Comparison of ENCODE assay signal across 15 cellular contexts in the genomic region with DNA sequence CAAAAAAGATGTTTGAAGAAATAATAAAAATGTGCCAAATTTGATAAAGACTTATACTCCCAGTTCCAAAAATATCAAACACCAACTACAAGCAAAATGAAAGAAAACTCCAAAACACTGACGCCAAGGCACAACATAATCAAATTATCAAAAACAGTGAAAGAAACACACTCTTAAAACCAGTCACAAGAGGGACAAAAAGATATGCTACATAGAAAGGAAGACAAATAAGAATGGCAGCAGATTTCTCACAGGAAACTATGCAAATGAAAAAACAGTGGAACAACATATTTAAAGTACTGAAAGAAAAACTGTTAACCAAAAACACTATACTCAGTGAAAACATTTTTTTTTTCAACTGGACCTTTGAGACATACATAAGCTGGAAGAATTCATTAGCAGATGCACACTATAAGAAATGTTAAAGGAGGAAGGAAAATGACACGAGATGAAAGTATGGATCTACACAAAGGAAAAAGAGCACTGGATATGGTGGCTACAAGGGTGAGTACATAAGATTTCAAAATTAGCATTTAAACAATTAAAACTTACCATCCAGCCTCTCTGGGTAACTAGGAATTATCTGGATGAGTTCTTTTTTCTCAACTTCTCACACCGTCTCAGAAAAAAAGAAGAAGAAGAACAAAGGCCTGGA.
DNase-seq lines count a peak whose midpoint lies in the region; ATAC-seq, FAIRE-seq and TF ChIP-seq lines count a peak whose summit lies in the region.
"Had no signal": no experiment of that assay in that cellular context is flagged by ENCODE, and none has a peak within 500 bp of the region (broad histone marks: within the 10 kb centered on the region; RNA-seq: fewer than 3 reads in every experiment).

No MANE protein-coding gene starts in this region.

- peaks cover 12 to 14% of the 10 kb centered on the region in 2 donors for H3K9me3 Mint-ChIP-seq in activated T-cell treated with anti-CD3 and anti-CD28 coated beads, Interleukin-2, amount 50 U/mL, for 72 hours
- peaks cover 33% of the 10 kb centered on the region for H3K9me3 Mint-ChIP-seq in activated T-cell treated with anti-CD3 and anti-CD28 coated beads, Interleukin-2, amount 50 U/mL, for 24 hours
- H3K9me3 Mint-ChIP-seq in stimulated activated naive B cell treated with anti-CD40 and anti-IgM and Interleukin-4, amounts not matched to agents 10 μg/mL and 1 μg/mL and 100 μg/mL, for 72 hours: peaks cover 16 to 24% of the 10 kb centered on the region in 2 donors
- H3K9me3 Mint-ChIP-seq in H9: peaks cover 19 to 27% of the 10 kb centered on the region in 2 experiments

- H2AFZ ChIP-seq in GM12878 (ENCODE audit: control insufficient read depth, low read depth, low read length) (no peak overlapping the region), H9 (ENCODE audit: low read length) (no peak overlapping the region)

- H3K27ac ChIP-seq in GM12878 (ENCODE audit: control insufficient read depth, insufficient read depth): no peak overlapping the region
- H3K27ac ChIP-seq in H9 (ENCODE audit: insufficient read length, low read depth, low read length): no peak overlapping the region
- H3K27ac ChIP-seq: sigmoid colon, thoracic aorta had no signal

- TF ChIP-seq POLR2A in GM12878 (IDR thresholded peaks at IDR 0.05; ENCODE audit: low read depth, low read length): no peak

- H2BK120ac ChIP-seq in H9 (ENCODE audit: low read depth, low read length, poor library complexity, severe bottlenecking): no peak overlapping the region

- H3K4me1 ChIP-seq in GM12878 (ENCODE audit: control insufficient read depth, insufficient read depth, low read length) (no peaks in the 10 kb centered on the region), H9 (ENCODE audit: insufficient read depth, low read length) (no peaks in the 10 kb centered on the region)
- H3K4me1 ChIP-seq: sigmoid colon had no signal

- intact Hi-C loops in GM12878 (cut with micrococcal nuclease; ENCODE audit: unreplicated experiment): no loop called here

- in situ Hi-C loops in GM12878 (cut with MboI): no loop called here

- POLR2A ChIA-PET in GM12878 (lab: Charles Lee): no interaction called here

- H3K18ac ChIP-seq in H9 (ENCODE audit: insufficient read length, low read depth, low read length): no peak overlapping the region

- H4K91ac ChIP-seq in H9 (ENCODE audit: insufficient read length, low read depth, low read length): no peak overlapping the region

- no peaks in the 10 kb centered on the region for H3K79me2 ChIP-seq in GM12878 (ENCODE audit: control insufficient read depth, insufficient read depth, low read length)
- no peaks in the 10 kb centered on the region for H3K79me2 ChIP-seq in H9 (ENCODE audit: insufficient read depth, low read length)

- CTCF ChIA-PET in GM12878 (lab: Yijun Ruan, JAX): no interaction called here

- H3K27me3 Mint-ChIP-seq in activated T-cell treated with anti-CD3 and anti-CD28 coated beads, Interleukin-2, amount 50 U/mL, for 72 hours (ENCODE audit: low read depth): no peaks in the 10 kb centered on the region
- H3K27me3 Mint-ChIP-seq in activated T-cell treated with anti-CD3 and anti-CD28 coated beads, Interleukin-2, amount 50 U/mL, for 24 hours: no peaks in the 10 kb centered on the region
- no peaks in the 10 kb centered on the region for H3K27me3 Mint-ChIP-seq in stimulated activated naive B cell treated with anti-CD40 and anti-IgM and Interleukin-4, amounts not matched to agents 10 μg/mL and 1 μg/mL and 100 μg/mL, for 72 hours
- H3K27me3 Mint-ChIP-seq in H9 (ENCODE audit: low read depth): no peaks in the 10 kb centered on the region

- H2BK5ac ChIP-seq in H9 (ENCODE audit: insufficient read length, low read length): no peak overlapping the region

- no peaks in the 10 kb centered on the region for H3K79me1 ChIP-seq in H9 (ENCODE audit: insufficient read depth, low read depth, low read length, poor library complexity, severe bottlenecking)

- H3K4me1 Mint-ChIP-seq in activated T-cell treated with anti-CD3 and anti-CD28 coated beads, Interleukin-2, amount 50 U/mL, for 72 hours (ENCODE audit: low read depth): no peaks in the 10 kb centered on the region
- no peaks in the 10 kb centered on the region for H3K4me1 Mint-ChIP-seq in activated T-cell treated with anti-CD3 and anti-CD28 coated beads, Interleukin-2, amount 50 U/mL, for 24 hours (ENCODE audit: low read depth)
- no peaks in the 10 kb centered on the region for H3K4me1 Mint-ChIP-seq in stimulated activated naive B cell treated with anti-CD40 and anti-IgM and Interleukin-4, amounts not matched to agents 10 μg/mL and 1 μg/mL and 100 μg/mL, for 72 hours
- no peaks in the 10 kb centered on the region for H3K4me1 Mint-ChIP-seq in H9
- H3K4me1 Mint-ChIP-seq: natural killer cell had no signal

- no peak for ATAC-seq in activated T-cell treated with anti-CD3 and anti-CD28 coated beads, Interleukin-2, amount 50 U/mL, for 72 hours (replicated peaks in 1 of 2)
- ATAC-seq in GM12878 (no peak), GM21825 (IDR thresholded peaks at IDR 0.05; ENCODE audit: unreplicated experiment) (no peak)
- ATAC-seq in stimulated activated naive B cell treated with anti-CD40 and anti-IgM and Interleukin-4, amounts not matched to agents 10 μg/mL and 1 μg/mL and 100 μg/mL, for 72 hours (replicated peaks): no peak
- ATAC-seq: natural killer cell, Panc1 had no signal

- H3K9ac ChIP-seq in GM12878 (ENCODE audit: control insufficient read depth, insufficient read depth, low read length) (no peak overlapping the region), H9 (ENCODE audit: extremely low read depth, insufficient read length, low read length) (no peak overlapping the region)

- H3K36me3 ChIP-seq in GM12878 (ENCODE audit: control insufficient read depth in 2 of 2, insufficient read depth in 2 of 2, low read length in 1 of 2): no peaks in the 10 kb centered on the region
- H3K36me3 ChIP-seq: thoracic aorta had no signal

- H3K36me3 Mint-ChIP-seq in activated T-cell treated with anti-CD3 and anti-CD28 coated beads, Interleukin-2, amount 50 U/mL, for 72 hours (ENCODE audit: insufficient read depth in 2 of 2): peaks cover 21 to 34% of the 10 kb centered on the region in 2 donors
- peaks cover 69% of the 10 kb centered on the region for H3K36me3 Mint-ChIP-seq in activated T-cell treated with anti-CD3 and anti-CD28 coated beads, Interleukin-2, amount 50 U/mL, for 24 hours (ENCODE audit: low read depth)
- H3K36me3 Mint-ChIP-seq in stimulated activated naive B cell treated with anti-CD40 and anti-IgM and Interleukin-4, amounts not matched to agents 10 μg/mL and 1 μg/mL and 100 μg/mL, for 72 hours: peaks cover 30 to 39% of the 10 kb centered on the region in 2 donors
- H3K36me3 Mint-ChIP-seq in H9 (ENCODE audit: insufficient read depth in 1 of 3, low read depth in 3 of 3): peaks cover 29 to 36% (median 30%) of the 10 kb centered on the region in 3 experiments

- RAD21 ChIA-PET in GM12878 (lab: Charles Lee; ENCODE audit: unreplicated experiment): no interaction called here

- H2AK5ac ChIP-seq in H9 (ENCODE audit: insufficient read length, low read length): no peak overlapping the region

- DNase-seq in activated T-cell treated with anti-CD3 and anti-CD28 coated beads, Interleukin-2, amount 50 U/mL, for 72 hours: no peak
- DNase-seq in activated T-cell treated with anti-CD3 and anti-CD28 coated beads, Interleukin-2, amount 50 U/mL, for 24 hours: no peak
- DNase-seq in NCI-H2196 treated with DMSO at 0.1 percent for 48 hours (lab: John Stamatoyannopoulos, UW; ENCODE audit: unreplicated experiment) (peak; percentile 1), GM12878 (ENCODE audit: low read depth, low spot score) (no peak), H9 (no peak)
- no peak for DNase-seq in stimulated activated naive B cell treated with anti-CD40 and anti-IgM and Interleukin-4, amounts not matched to agents 10 μg/mL and 1 μg/mL and 100 μg/mL, for 72 hours
- no peak for DNase-seq in activated T-cell treated with anti-CD3 and anti-CD28 coated beads, Interleukin-2, amount 50 U/mL, for 48 hours
- DNase-seq: activated CD8-positive, alpha-beta memory T cell treated with anti-CD3 and anti-CD28 coated beads, Interleukin-2, amount 50 U/mL, for 48 hours; GDM1; natural killer cell; NCI-H187 treated with DMSO at 0.1 percent for 48 hours; sigmoid colon had no signal

- no peak overlapping the region for H4K8ac ChIP-seq in H9 (replicated peaks; ENCODE audit: insufficient read length, low read depth, low read length)

- no peak overlapping the region for H2BK15ac ChIP-seq in H9 (ENCODE audit: low read depth, low read length)

- H3K56ac ChIP-seq in H9 (ENCODE audit: insufficient read length, low read depth, low read length): no peak overlapping the region

- H3K23me2 ChIP-seq in H9 (ENCODE audit: insufficient read length, low read depth, low read length, poor library complexity, severe bottlenecking): no peaks in the 10 kb centered on the region

- BruUV-seq in GM12878 (replicated peaks; lab: Mats Ljungman, UMichigan): no TSS peak

- H3K23ac ChIP-seq in H9 (ENCODE audit: insufficient read length, low read depth, low read length): no peak overlapping the region

- SMC1A ChIA-PET in GM12878 (lab: Charles Lee; ENCODE audit: uncharacterized antibody, unreplicated experiment): no interaction called here

- peak overlapping the region; percentile 5 for H3K27ac Mint-ChIP-seq in activated T-cell treated with anti-CD3 and anti-CD28 coated beads, Interleukin-2, amount 50 U/mL, for 72 hours
- H3K27ac Mint-ChIP-seq in activated T-cell treated with anti-CD3 and anti-CD28 coated beads, Interleukin-2, amount 50 U/mL, for 24 hours: no peak overlapping the region
- peak overlapping the region; percentile 31 for H3K27ac Mint-ChIP-seq in stimulated activated naive B cell treated with anti-CD40 and anti-IgM and Interleukin-4, amounts not matched to agents 10 μg/mL and 1 μg/mL and 100 μg/mL, for 72 hours
- no peak overlapping the region for H3K27ac Mint-ChIP-seq in H9
- H3K27ac Mint-ChIP-seq: natural killer cell had no signal

- no peak overlapping the region for H3K4me2 ChIP-seq in GM12878 (ENCODE audit: control insufficient read depth, insufficient read depth)
- no peak overlapping the region for H3K4me2 ChIP-seq in H9 (ENCODE audit: insufficient read depth, insufficient read length, low read length)

- H4K20me1 ChIP-seq in GM12878 (ENCODE audit: control insufficient read depth, insufficient read depth) (no peaks in the 10 kb centered on the region), H9 (ENCODE audit: control insufficient read depth, insufficient read depth, insufficient read length) (no peaks in the 10 kb centered on the region)

- no peak overlapping the region for H3K14ac ChIP-seq in H9 (ENCODE audit: insufficient read depth, low read length)

- no peak overlapping the region for H3K4me3 Mint-ChIP-seq in activated T-cell treated with anti-CD3 and anti-CD28 coated beads, Interleukin-2, amount 50 U/mL, for 72 hours
- H3K4me3 Mint-ChIP-seq in activated T-cell treated with anti-CD3 and anti-CD28 coated beads, Interleukin-2, amount 50 U/mL, for 24 hours: no peak overlapping the region
- no peak overlapping the region for H3K4me3 Mint-ChIP-seq in stimulated activated naive B cell treated with anti-CD40 and anti-IgM and Interleukin-4, amounts not matched to agents 10 μg/mL and 1 μg/mL and 100 μg/mL, for 72 hours
- no peak overlapping the region for H3K4me3 Mint-ChIP-seq in H9
- H3K4me3 Mint-ChIP-seq: natural killer cell had no signal

- TF ChIP-seq RAD21 in GM12878 (IDR thresholded peaks at IDR 0.05; ENCODE audit: insufficient read depth, low read depth, low read length): no peak

- TF ChIP-seq CTCF in GM12878 (IDR thresholded peaks at IDR 0.05 in 2 of 3, conservative IDR thresholded peaks at IDR 0.05 in 1 of 3; ENCODE audit: control insufficient read depth in 2 of 3, extremely low read depth in 1 of 3, insufficient read depth in 1 of 3, low read depth in 3 of 3, low read length in 3 of 3): no peak
- no peak for TF ChIP-seq CTCF in H9 (conservative IDR thresholded peaks at IDR 0.05)

- no peak overlapping the region for H3K4ac ChIP-seq in H9 (ENCODE audit: low read depth, low read length)

- H3K9me3 ChIP-seq in GM12878 (replicated peaks; ENCODE audit: control insufficient read depth, insufficient read depth, low read length) (peaks cover 4% of the 10 kb centered on the region; the same call in 2 of the 3 replicates), H9 (ENCODE audit: control insufficient read depth, low read depth, low read length) (no peaks in the 10 kb centered on the region)

- FAIRE-seq in GM12878 (lab: Jason Lieb, UNC): no peak

- TF ChIP-seq EP300 in GM12878 (IDR thresholded peaks at IDR 0.05; ENCODE audit: borderline replicate concordance in 1 of 2, control insufficient read depth in 1 of 2, low read depth in 2 of 2, low read length in 2 of 2): no peak

- 82% methylated on average over 3 of the region's 3 CpGs for WGBS in GM12878 (ENCODE audit: insufficient coverage, insufficient replicate concordance, low lambda C conversion rate, missing lambda C conversion rate)
- no CpG with 5 or more reads among the region's 3 CpGs for WGBS in H9 (ENCODE audit: extremely low coverage, insufficient read length, low lambda C conversion rate)

- H2BK12ac ChIP-seq in H9 (ENCODE audit: insufficient read length, low read depth, low read length): no peak overlapping the region

- no peak overlapping the region for H4K5ac ChIP-seq in H9 (ENCODE audit: insufficient read length, low read depth, low read length)

- H3K4me3 ChIP-seq in GM12878: no peak overlapping the region
- H3K4me3 ChIP-seq: sigmoid colon, thoracic aorta had no signal

- no peak overlapping the region for H2BK20ac ChIP-seq in H9 (ENCODE audit: low read depth, low read length, poor library complexity, severe bottlenecking)

- H3T11ph ChIP-seq in H9 (ENCODE audit: low read length): no peak overlapping the region

- H3K27me3 ChIP-seq in GM12878 (replicated peaks in 1 of 2; ENCODE audit: control insufficient read depth in 2 of 2, insufficient read depth in 2 of 2, low read length in 1 of 2) (no peaks in the 10 kb centered on the region), H9 (ENCODE audit: insufficient read depth, low read length) (no peaks in the 10 kb centered on the region)
- H3K27me3 ChIP-seq: sigmoid colon had no signal

Comparison
In these comparisons a context has a peak if more than half of its experiments do, and no peak if none do; other contexts are left out.
1. H3K27ac Mint-ChIP-seq: peak in activated T-cell treated with anti-CD3 and anti-CD28 coated beads, Interleukin-2, amount 50 U/mL, for 72 hours (single experiment) and stimulated activated naive B cell treated with anti-CD40 and anti-IgM and Interleukin-4, amounts not matched to agents 10 μg/mL and 1 μg/mL and 100 μg/mL, for 72 hours (single experiment); none in activated T-cell treated with anti-CD3 and anti-CD28 coated beads, Interleukin-2, amount 50 U/mL, for 24 hours (single experiment) and H9 (0 of 3).